ENCODE assay signal across 8 cellular contexts in genomic region chr2:197599285-197599965, GRCh38.
A peak's percentile ranks its signal among the peaks of the same experiment; 100 is the strongest.
DNase-seq lines count a peak whose midpoint lies in the region; ATAC-seq, FAIRE-seq and TF ChIP-seq lines count a peak whose summit lies in the region.

No MANE protein-coding gene starts in this region.

- intact Hi-C loops in OCI-LY7 (cut with micrococcal nuclease; ENCODE audit: unreplicated experiment) = no loop called here
- intact Hi-C loops in K562 (cut with micrococcal nuclease) = loop anchor here (5.0 to 10.0 kb wide), 3 partner anchors 97 to 215 kb away; partner anchors contain the start of genes COQ10B and HSPE1
- intact Hi-C loops in left lung (cut with DNase I) = no loop called here
- intact Hi-C loops in uterus (cut with DNase I; ENCODE audit: low total_unique reads) = no loop called here

- WGBS in K562 (ENCODE audit: insufficient coverage, low coverage, missing lambda C conversion rate) = 9% methylated on average over 11 of the region's 11 CpGs

- DNase-seq in A172 (ENCODE audit: low spot score) (peak; percentile 13), OCI-LY7 (ENCODE audit: low spot score) (peak; percentile 63), K562 (ENCODE audit: extremely low read depth in 1 of 4, low spot score in 3 of 4) (peak; percentile 12 to 58 (median 32)), left lung (no peak), urothelium cell line (ENCODE audit: low spot score) (peak; percentile 27), uterus (no peak)

- no peak overlapping the region for H3K27ac ChIP-seq in OCI-LY7 (ENCODE audit: low read depth, low read length, poor library complexity, severe bottlenecking)
- no peak overlapping the region for H3K27ac ChIP-seq in K562 (ENCODE audit: extremely low read depth, low read depth, low read length)
- no peak overlapping the region for H3K27ac ChIP-seq in left lung
- H3K27ac ChIP-seq in uterus = no peak overlapping the region

- no TSS peak for BruUV-seq in OCI-LY7 (replicated peaks; lab: Mats Ljungman, UMichigan)
- BruUV-seq in K562 (replicated peaks; lab: Mats Ljungman, UMichigan) = no TSS peak

- FAIRE-seq in K562 (lab: Jason Lieb, UNC) = peak; percentile 61
- no peak for FAIRE-seq in urothelium cell line (lab: Jason Lieb, UNC)

- TF ChIP-seq RAD21 in K562 (CRISPR knock-in tag; conservative IDR thresholded peaks at IDR 0.05 in 1 of 2, IDR thresholded peaks at IDR 0.05 in 1 of 2) = peak in 1 of 2 experiments; percentile 34; a peak in 1 of 4 replicates

- no peak for TF ChIP-seq EP300 in K562 (IDR thresholded peaks at IDR 0.05; ENCODE audit: low read length)

- H3K27me3 ChIP-seq in K562 (ENCODE audit: control insufficient read depth in 2 of 2, insufficient read depth in 2 of 2, low read length in 2 of 2) (no peaks in the 10 kb centered on the region; a peak in 1 of 5 replicates), left lung (no peaks in the 10 kb centered on the region), uterus (no peaks in the 10 kb centered on the region)

- TF ChIP-seq POLR2A in GM18505 (IDR thresholded peaks at IDR 0.05; ENCODE audit: borderline replicate concordance, extremely low read depth, insufficient read depth, insufficient read length) (no peak), K562 (conservative IDR thresholded peaks at IDR 0.05) (no peak), uterus (IDR thresholded peaks at IDR 0.05) (no peak)

- H3K4me3 ChIP-seq in OCI-LY7 (ENCODE audit: low read depth, low read length, poor library complexity, severe bottlenecking) = no peak overlapping the region
- H3K4me3 ChIP-seq in K562 = no peak overlapping the region
- no peak overlapping the region for H3K4me3 ChIP-seq in left lung
- H3K4me3 ChIP-seq in uterus = no peak overlapping the region

- H3K9me3 ChIP-seq in OCI-LY7 (ENCODE audit: low read length) (no peaks in the 10 kb centered on the region), K562 (replicated peaks; ENCODE audit: control insufficient read depth, insufficient read depth, low read depth, low read length) (no peaks in the 10 kb centered on the region), left lung (no peaks in the 10 kb centered on the region), uterus (no peaks in the 10 kb centered on the region)

- H3K36me3 ChIP-seq in OCI-LY7 (ENCODE audit: insufficient read depth, low read length) = no peaks in the 10 kb centered on the region
- H3K36me3 ChIP-seq in K562 (ENCODE audit: control insufficient read depth, insufficient read depth, low read length) = no peaks in the 10 kb centered on the region
- no peaks in the 10 kb centered on the region for H3K36me3 ChIP-seq in left lung
- no peaks in the 10 kb centered on the region for H3K36me3 ChIP-seq in uterus

- no peaks in the 10 kb centered on the region for H4K20me1 ChIP-seq in OCI-LY7 (ENCODE audit: insufficient read depth, low read length)
- no peaks in the 10 kb centered on the region for H4K20me1 ChIP-seq in K562 (replicated peaks; ENCODE audit: control insufficient read depth, insufficient read depth, low read length)

- no peaks in the 10 kb centered on the region for H3K9me1 ChIP-seq in K562 (ENCODE audit: control insufficient read depth, insufficient read depth, low read length)

- no peaks in the 10 kb centered on the region for H3K4me1 ChIP-seq in OCI-LY7 (ENCODE audit: insufficient read depth, low read length, poor library complexity, severe bottlenecking)
- peaks cover 0 to 5% of the 10 kb centered on the region in 2 experiments; a peak in 1 of 5 replicates for H3K4me1 ChIP-seq in K562 (replicated peaks in 1 of 2; ENCODE audit: control insufficient read depth in 2 of 2, insufficient read depth in 2 of 2, low read length in 2 of 2)
- H3K4me1 ChIP-seq in left lung = no peaks in the 10 kb centered on the region
- H3K4me1 ChIP-seq in uterus = no peaks in the 10 kb centered on the region

- H3K9me2 ChIP-seq in OCI-LY7 (ENCODE audit: insufficient read depth, low read length) = no peaks in the 10 kb centered on the region

- POLR2A ChIA-PET in OCI-LY7 (lab: Charles Lee) (no interaction called here), K562 (lab: Yijun Ruan, JAX) (interaction anchor here (0.5 kb wide), 1 partner anchor 170 kb away, joined by 3 read pairs; no protein-coding TSS in a partner anchor)

- peak overlapping the region; percentile 6; the same call in 1 of the 2 replicates for H3K4me2 ChIP-seq in OCI-LY7 (ENCODE audit: low read length)
- H3K4me2 ChIP-seq in K562 (ENCODE audit: insufficient read depth, low read length) = peak overlapping the region; percentile 66

- ATAC-seq in GM18505 (IDR thresholded peaks at IDR 0.05; ENCODE audit: unreplicated experiment) (peak; percentile 66), HG03108 (IDR thresholded peaks at IDR 0.05; ENCODE audit: unreplicated experiment) (peak; percentile 43), K562 (peak; percentile 97), left lung (peak; percentile 97)

- CTCF ChIA-PET in OCI-LY7 (lab: Charles Lee; ENCODE audit: unreplicated experiment) (no interaction called here), K562 (lab: Yijun Ruan, JAX; ENCODE audit: low intra/inter-chr PET ratio) (no interaction called here)

- H3K9ac ChIP-seq in K562 (ENCODE audit: insufficient read depth in 1 of 2, low read depth in 2 of 2, low read length in 2 of 2) = no peak overlapping the region

- H2AFZ ChIP-seq in OCI-LY7 (ENCODE audit: low read length) (peak overlapping the region; percentile 58; the same call in 1 of the 2 replicates), K562 (ENCODE audit: low read depth, low read length) (peak overlapping the region; percentile 62)

- in situ Hi-C loops in K562 (cut with MboI) = no loop called here

- TF ChIP-seq CTCF in OCI-LY7 (conservative IDR thresholded peaks at IDR 0.05; ENCODE audit: low read length) (peak; percentile 48; the same call in 1 of the 2 replicates), K562 (IDR thresholded peaks at IDR 0.05 in 2 of 3, conservative IDR thresholded peaks at IDR 0.05 in 1 of 3; ENCODE audit: insufficient read depth in 2 of 3, low read depth in 1 of 3, low read length in 3 of 3) (peak; percentile 15 to 44 (median 42); a peak in 4 of 6 replicates), left lung (IDR thresholded peaks at IDR 0.05) (peak; percentile 21 to 34), uterus (IDR thresholded peaks at IDR 0.05) (no peak)

- H3K79me2 ChIP-seq in OCI-LY7 (ENCODE audit: insufficient read depth, low read depth, low read length) (no peaks in the 10 kb centered on the region), K562 (ENCODE audit: control insufficient read depth, insufficient read depth, low read length) (no peaks in the 10 kb centered on the region)

TF ChIP-seq in K562, 482 proteins besides CTCF, POLR2A, EP300 and RAD21 (continues in another document):
- peak; percentile 44; the same call in 1 of the 2 replicates for TF ChIP-seq L3MBTL2 (IDR thresholded peaks at IDR 0.05)
- no peak for TF ChIP-seq CREB1 (IDR thresholded peaks at IDR 0.05)
- TF ChIP-seq CREB1 (CRISPR knock-in tag; IDR thresholded peaks at IDR 0.05) = no peak
- TF ChIP-seq, protein P1, sequence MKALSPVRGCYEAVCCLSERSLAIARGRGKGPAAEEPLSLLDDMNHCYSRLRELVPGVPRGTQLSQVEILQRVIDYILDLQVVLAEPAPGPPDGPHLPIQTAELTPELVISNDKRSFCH (CRISPR knock-in tag; IDR thresholded peaks at IDR 0.05) = no peak
- TF ChIP-seq, protein P1 (tag; IDR thresholded peaks at IDR 0.05) = no peak
- TF ChIP-seq ZNF583 (CRISPR knock-in tag; IDR thresholded peaks at IDR 0.05) = no peak
- no peak for TF ChIP-seq ETV1 (tag; conservative IDR thresholded peaks at IDR 0.05; ENCODE audit: low read depth)

Comparison
In these comparisons a context has a peak if more than half of its experiments do, and no peak if none do; other contexts are left out.
1. DNase-seq: peak in A172 (single experiment), OCI-LY7 (single experiment), K562 (4 of 4) and urothelium cell line (single experiment); none in left lung (0 of 2) and uterus (0 of 2).
2. ATAC-seq: peak in every context shown above with its lines; median percentile 97 in K562; 97 in left lung; 66 in GM18505; 43 in HG03108.
3. CTCF ChIP-seq: peak in OCI-LY7 (single experiment), K562 (3 of 3) and left lung (2 of 2); none in uterus (0 of 4).